ENCODE assay signal across 9 cellular contexts in the genomic region with DNA sequence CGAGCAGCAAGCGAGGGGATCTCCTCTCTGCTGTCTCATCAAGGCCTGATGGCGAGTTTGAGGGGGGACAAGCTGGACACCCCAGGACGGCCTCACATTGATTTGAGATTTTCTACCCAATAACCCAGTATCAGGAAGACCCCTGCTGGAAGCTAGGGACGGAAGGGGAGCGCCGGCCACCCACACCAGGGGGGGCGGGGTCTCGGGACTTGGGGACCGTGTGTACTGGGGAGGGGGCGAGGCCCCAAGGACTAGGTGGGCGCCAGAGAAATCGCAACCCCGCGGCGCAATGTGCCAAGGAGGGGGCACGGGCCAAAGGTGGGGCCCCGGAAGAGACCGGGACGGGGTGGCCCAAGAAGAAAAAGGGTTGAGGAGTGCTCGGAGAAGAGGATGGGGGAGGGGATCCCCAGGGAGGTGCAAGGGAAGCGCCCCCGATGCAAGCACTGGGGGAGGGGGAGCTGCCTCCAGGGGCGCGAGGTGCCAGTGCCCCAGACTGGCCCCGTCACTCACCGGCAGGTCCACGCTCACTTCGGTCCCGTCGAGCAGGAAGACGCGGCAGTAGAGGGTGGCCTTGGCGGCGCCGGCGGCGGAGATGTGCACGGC. TPM values are rescaled to one million over a fixed set of nuclear protein-coding genes. Genes with fewer than 3 reads are reported as not detected.
DNase-seq lines count a peak whose midpoint lies in the region; ATAC-seq and TF ChIP-seq lines count a peak whose summit lies in the region.
"Had no signal": no experiment of that assay in that cellular context is flagged by ENCODE, and none has a peak within 500 bp of the region (broad histone marks: within the 10 kb centered on the region; RNA-seq: fewer than 3 reads in every experiment).

No MANE protein-coding gene starts in this region.

- H3K27me3 ChIP-seq in SJSA1 (replicated peaks) (no peaks in the 10 kb centered on the region), fibroblast of lung (ENCODE audit: control insufficient read depth, insufficient read depth, low read length) (peaks cover 24% of the 10 kb centered on the region)

- H3K9ac ChIP-seq in fibroblast of lung (ENCODE audit: insufficient read depth, low read length): no peak overlapping the region

- TF ChIP-seq CTCF in Calu3 (IDR thresholded peaks at IDR 0.05; ENCODE audit: unreplicated experiment) (no peak), fibroblast of lung (conservative IDR thresholded peaks at IDR 0.05 in 1 of 2, IDR thresholded peaks at IDR 0.05 in 1 of 2; ENCODE audit: low read depth in 1 of 2, low read length in 2 of 2) (no peak)

- intact Hi-C loops in Calu3 (cut with micrococcal nuclease; ENCODE audit: unreplicated experiment): loop anchor here (2.0 to 10.0 kb wide), 4 partner anchors 75 to 285 kb away; no protein-coding TSS in a partner anchor

- BruUV-seq in Calu3 (replicated peaks; lab: Mats Ljungman, UMichigan): no TSS peak

- H2AFZ ChIP-seq in fibroblast of lung (ENCODE audit: low read length): no peak overlapping the region

- H3K9me3 ChIP-seq in SJSA1 (replicated peaks) (no peaks in the 10 kb centered on the region), fibroblast of lung (ENCODE audit: control insufficient read depth, insufficient read depth, low read depth, low read length) (no peaks in the 10 kb centered on the region)

- no peaks in the 10 kb centered on the region for H4K20me1 ChIP-seq in fibroblast of lung (ENCODE audit: control insufficient read depth, extremely low read depth, insufficient read depth, low read length)

- H3K79me2 ChIP-seq in fibroblast of lung (ENCODE audit: control insufficient read depth, insufficient read depth, low read length): no peaks in the 10 kb centered on the region

- H3K36me3 ChIP-seq in SJSA1 (no peaks in the 10 kb centered on the region), fibroblast of lung (ENCODE audit: control insufficient read depth, insufficient read depth, low read length) (no peaks in the 10 kb centered on the region)

- H3K4me3 Mint-ChIP-seq in Calu3 (ENCODE audit: low read depth, unreplicated experiment): peak overlapping the region; percentile 80

- H3K9me3 Mint-ChIP-seq in Calu3 (ENCODE audit: low read depth, unreplicated experiment): no peaks in the 10 kb centered on the region
- H3K9me3 Mint-ChIP-seq: IgD-negative memory B cell had no signal

- H3K4me3 ChIP-seq in SJSA1: peak overlapping the region; percentile 55
- H3K4me3 ChIP-seq in fibroblast of lung (replicated peaks in 1 of 4; ENCODE audit: control extremely low read depth in 1 of 4, insufficient read depth in 1 of 4, low read depth in 3 of 4, low read length in 4 of 4): peak overlapping the region in 3 of 4 experiments; percentile 9 to 35 (median 20)

- DNase-seq in Calu3 (no peak), SJSA1 (ENCODE audit: low read depth in 1 of 2, low spot score in 2 of 2) (peak in 1 of 2 experiments; percentile 42), fibroblast of lung (ENCODE audit: low read depth in 2 of 2) (no peak), retina (peak; percentile 32), amniotic stem cell (lab: John Stamatoyannopoulos, UW) (no peak), NCI-H2196 (lab: John Stamatoyannopoulos, UW; ENCODE audit: unreplicated experiment) (no peak)

- H3K27me3 Mint-ChIP-seq in Calu3 (ENCODE audit: unreplicated experiment): no peaks in the 10 kb centered on the region

- CTCF ChIA-PET in Calu3 (lab: Charles Lee): interaction anchor here (2.0 kb wide), 1 partner anchor 12 kb away, joined by 6 read pairs; no protein-coding TSS in a partner anchor

- ATAC-seq in GM21737 (IDR thresholded peaks at IDR 0.05; ENCODE audit: unreplicated experiment): peak; percentile 18
- ATAC-seq in HG02763 (IDR thresholded peaks at IDR 0.05; ENCODE audit: unreplicated experiment): no peak

- H3K27ac ChIP-seq in SJSA1 (no peak overlapping the region), fibroblast of lung (ENCODE audit: insufficient read depth, low read length) (no peak overlapping the region)

- peak overlapping the region; percentile 36 for H3K27ac Mint-ChIP-seq in Calu3 (ENCODE audit: unreplicated experiment)
- H3K27ac Mint-ChIP-seq: IgD-negative memory B cell had no signal

- peaks cover 28% of the 10 kb centered on the region for H3K36me3 Mint-ChIP-seq in Calu3 (ENCODE audit: insufficient read depth, unreplicated experiment)

- H3K4me1 ChIP-seq in SJSA1 (replicated peaks): peaks cover 10% of the 10 kb centered on the region
- no peaks in the 10 kb centered on the region for H3K4me1 ChIP-seq in fibroblast of lung (ENCODE audit: control insufficient read depth, extremely low read depth, insufficient read depth, low read length)

- H3K4me1 Mint-ChIP-seq in Calu3 (ENCODE audit: low read depth, unreplicated experiment): peaks cover 39% of the 10 kb centered on the region

- peak overlapping the region; percentile 15 for H3K4me2 ChIP-seq in fibroblast of lung (ENCODE audit: extremely low read depth, insufficient read depth, low read length)

RNA-seq across cellular contexts. Expression of gene EPB41L4B, which starts 1.1 kb away (rescaled TPM):
- total RNA-seq in Calu3 (2022): 4.6 and 5.8 TPM in 2 replicates
- 1.8 and 4.1 TPM in 2 replicates for total RNA-seq in SJSA1 (2014; rRNA removed; shearing (Covaris generic))
- total RNA-seq in fibroblast of lung: 1.5 and 2.8 TPM in 2 replicates
- polyA plus RNA-seq in fibroblast of lung: 0.56 and 1.7 TPM in 2 replicates
- 0.20 and 0.93 TPM in 2 replicates for polyA plus RNA-seq in fibroblast of lung (2012)
- 0.19 and 0.51 TPM in 2 replicates for polyA minus RNA-seq in fibroblast of lung (ENCODE audit: low replicate concordance)
- polyA plus RNA-seq: IgD-negative memory B cell had no signal
